Comparison of ENCODE assay signal across 24 cellular contexts in genomic region chr2:154614906-154615305, GRCh38.
A peak's percentile ranks its signal among the peaks of the same experiment; 100 is the strongest.
DNase-seq lines count a peak whose midpoint lies in the region; ATAC-seq, FAIRE-seq and TF ChIP-seq lines count a peak whose summit lies in the region.
"Had no signal": no experiment of that assay in that cellular context is flagged by ENCODE, and none has a peak within 500 bp of the region (broad histone marks: within the 10 kb centered on the region; RNA-seq: fewer than 3 reads in every experiment).

No MANE protein-coding gene starts in this region.

- no peak overlapping the region for H3K4me3 Mint-ChIP-seq in T-helper 2 cell treated with Interferon-gamma antibody and Interleukin-4, amounts not matched to agents 5 μg/mL and 100 μg/mL, for 36 hours
- H3K4me3 Mint-ChIP-seq: B cell; CD4-positive, alpha-beta T cell; CD8-positive, alpha-beta T cell had no signal

- FAIRE-seq in HepG2 (lab: Jason Lieb, UNC): no peak
- FAIRE-seq: A204.1, D721Med, G401.6, GM12891, GM19239 had no signal

- POLR2A ChIA-PET in HepG2 (lab: Yijun Ruan, JAX): no interaction called here

- no peaks in the 10 kb centered on the region for H3K9me3 Mint-ChIP-seq in T-helper 2 cell treated with Interferon-gamma antibody and Interleukin-4, amounts not matched to agents 5 μg/mL and 100 μg/mL, for 36 hours
- H3K9me3 Mint-ChIP-seq: CD4-positive, alpha-beta T cell; CD8-positive, alpha-beta T cell had no signal

- intact Hi-C loops in HepG2 (cut with micrococcal nuclease; ENCODE audit: unreplicated experiment): no loop called here
- intact Hi-C loops in right lobe of liver (cut with DNase I): no loop called here
- intact Hi-C loops in cardiac septum (cut with DNase I): no loop called here

- BruUV-seq in HepG2 (replicated peaks; lab: Mats Ljungman, UMichigan): no TSS peak

- no peaks in the 10 kb centered on the region for H3K27me3 ChIP-seq in HepG2 (ENCODE audit: control insufficient read depth in 1 of 2, insufficient read depth in 2 of 2, low read length in 2 of 2)
- H3K27me3 ChIP-seq in right lobe of liver: no peaks in the 10 kb centered on the region
- H3K27me3 ChIP-seq: BLaER1 treated with 17β-estradiol and CSF1 and Interleukin-3, amounts not matched to agents 10 nM and 100 nM had no signal

- no peaks in the 10 kb centered on the region for H3K36me3 ChIP-seq in HepG2 (replicated peaks in 1 of 2; ENCODE audit: control insufficient read depth in 1 of 2, insufficient read depth in 2 of 2, low read length in 2 of 2)
- no peaks in the 10 kb centered on the region for H3K36me3 ChIP-seq in right lobe of liver
- H3K36me3 ChIP-seq: BLaER1 treated with 17β-estradiol and CSF1 and Interleukin-3, amounts not matched to agents 10 nM and 100 nM had no signal

- H3K4me3 ChIP-seq in epithelial cell of proximal tubule (ENCODE audit: low read depth, low read length) (no peak overlapping the region), HepG2 (replicated peaks in 1 of 3; ENCODE audit: insufficient read depth in 1 of 3, low read depth in 2 of 3, low read length in 3 of 3) (no peak overlapping the region), right lobe of liver (no peak overlapping the region)
- H3K4me3 ChIP-seq: BLaER1 treated with 17β-estradiol and CSF1 and Interleukin-3, amounts not matched to agents 10 nM and 100 nM had no signal

- H4K20me1 ChIP-seq in HepG2 (ENCODE audit: insufficient read depth, low read length): no peaks in the 10 kb centered on the region
- H4K20me1 ChIP-seq: BLaER1 treated with 17β-estradiol and CSF1 and Interleukin-3, amounts not matched to agents 10 nM and 100 nM had no signal

- in situ Hi-C loops in HepG2 (cut with HindIII; ENCODE audit: extremely low pct_ligation_motif_present, low pct_unique_long_range_greater_than_20kb): no loop called here

- DNase-seq in epithelial cell of proximal tubule (ENCODE audit: low read depth) (peak; percentile 1), HepG2 (ENCODE audit: low spot score) (no peak), right lobe of liver (peak in 1 of 3 donors; percentile 51), renal cortical epithelial cell (ENCODE audit: low read depth) (peak; percentile 40), Ammon's horn (ENCODE audit: low spot score) (no peak), cardiac septum (ENCODE audit: low spot score) (no peak), SIG-M5 treated with dmso at 0.1 percent for 504 hours (lab: John Stamatoyannopoulos, UW; ENCODE audit: unreplicated experiment) (no peak)
- DNase-seq in T-helper 2 cell treated with Interferon-gamma antibody and Interleukin-4, amounts not matched to agents 5 μg/mL and 100 μg/mL, for 36 hours (ENCODE audit: low spot score): no peak
- DNase-seq: 8988T; ACHN; Caco-2; Calu3; CD4-positive, alpha-beta T cell; CD8-positive, alpha-beta T cell; DMS79 treated with DMSO at 0.1 percent for 48 hours; GF-D8 had no signal

- ATAC-seq in HepG2: no peak
- peak; percentile 83 to 93 (median 88) for ATAC-seq in right lobe of liver
- ATAC-seq: CD8-positive, alpha-beta T cell had no signal

- CTCF ChIA-PET in HepG2 (lab: Yijun Ruan, JAX; ENCODE audit: low intra/inter-chr PET ratio, low total read pairs): no interaction called here

- TF ChIP-seq CTCF in epithelial cell of proximal tubule (conservative IDR thresholded peaks at IDR 0.05; ENCODE audit: low read depth, low read length) (no peak), HepG2 (CRISPR knock-in tag; IDR thresholded peaks at IDR 0.05) (no peak), right lobe of liver (IDR thresholded peaks at IDR 0.05) (no peak)

- no peak overlapping the region for H3K27ac Mint-ChIP-seq in T-helper 2 cell treated with Interferon-gamma antibody and Interleukin-4, amounts not matched to agents 5 μg/mL and 100 μg/mL, for 36 hours
- H3K27ac Mint-ChIP-seq: B cell; CD4-positive, alpha-beta T cell; CD8-positive, alpha-beta T cell had no signal

- no peaks in the 10 kb centered on the region for H3K36me3 Mint-ChIP-seq in T-helper 2 cell treated with Interferon-gamma antibody and Interleukin-4, amounts not matched to agents 5 μg/mL and 100 μg/mL, for 36 hours (ENCODE audit: low read depth)
- H3K36me3 Mint-ChIP-seq: CD8-positive, alpha-beta T cell had no signal

- no peaks in the 10 kb centered on the region for H3K4me1 Mint-ChIP-seq in T-helper 2 cell treated with Interferon-gamma antibody and Interleukin-4, amounts not matched to agents 5 μg/mL and 100 μg/mL, for 36 hours (ENCODE audit: low read depth)
- H3K4me1 Mint-ChIP-seq: B cell had no signal

- H3K4me2 ChIP-seq in HepG2 (ENCODE audit: low read depth, low read length): no peak overlapping the region
- H3K4me2 ChIP-seq: BLaER1 treated with 17β-estradiol and CSF1 and Interleukin-3, amounts not matched to agents 10 nM and 100 nM had no signal

- TF ChIP-seq RAD21 in HepG2 (CRISPR knock-in tag; IDR thresholded peaks at IDR 0.05): no peak

- H3K9me3 ChIP-seq in HepG2 (ENCODE audit: low read length): no peaks in the 10 kb centered on the region
- H3K9me3 ChIP-seq in right lobe of liver: no peaks in the 10 kb centered on the region
- H3K9me3 ChIP-seq: BLaER1 treated with 17β-estradiol and CSF1 and Interleukin-3, amounts not matched to agents 10 nM and 100 nM; Caco-2 had no signal

- H3K4me1 ChIP-seq in HepG2 (ENCODE audit: insufficient read depth, low read length) (no peaks in the 10 kb centered on the region), right lobe of liver (peaks cover 0 to 24% (median 2%) of the 10 kb centered on the region in 4 donors)
- H3K4me1 ChIP-seq: BLaER1 treated with 17β-estradiol and CSF1 and Interleukin-3, amounts not matched to agents 10 nM and 100 nM had no signal

- no peaks in the 10 kb centered on the region for H3K27me3 Mint-ChIP-seq in T-helper 2 cell treated with Interferon-gamma antibody and Interleukin-4, amounts not matched to agents 5 μg/mL and 100 μg/mL, for 36 hours (ENCODE audit: low read depth)
- H3K27me3 Mint-ChIP-seq: B cell; CD4-positive, alpha-beta T cell had no signal

- no peak overlapping the region for H3K27ac ChIP-seq in HepG2 (ENCODE audit: extremely low read length, insufficient read depth, low read length)
- peak overlapping the region in 1 of 3 donors; percentile 74 for H3K27ac ChIP-seq in right lobe of liver
- H3K27ac ChIP-seq: BLaER1 treated with 17β-estradiol and CSF1 and Interleukin-3, amounts not matched to agents 10 nM and 100 nM; C4-2B had no signal

- H3K79me2 ChIP-seq in HepG2 (ENCODE audit: insufficient read depth, low read length): no peaks in the 10 kb centered on the region

- TF ChIP-seq POLR2A in HepG2 (IDR thresholded peaks at IDR 0.05; ENCODE audit: insufficient read depth in 1 of 2, low read depth in 2 of 2, low read length in 2 of 2): no peak
- TF ChIP-seq POLR2A in right lobe of liver (IDR thresholded peaks at IDR 0.05): no peak

- no peak overlapping the region for H2AFZ ChIP-seq in HepG2 (ENCODE audit: low read length)

- TF ChIP-seq EP300 in HepG2 (IDR thresholded peaks at IDR 0.05; ENCODE audit: low read depth in 2 of 2, low read length in 2 of 2) (no peak), HepG2 (CRISPR knock-in tag; IDR thresholded peaks at IDR 0.05; ENCODE audit: borderline replicate concordance) (no peak)

- H3K9ac ChIP-seq in HepG2 (ENCODE audit: insufficient read depth, low read depth, low read length): no peak overlapping the region
- H3K9ac ChIP-seq: BLaER1 treated with 17β-estradiol and CSF1 and Interleukin-3, amounts not matched to agents 10 nM and 100 nM had no signal

TF ChIP-seq in HepG2, 621 proteins besides CTCF, POLR2A, EP300 and RAD21:
- TF ChIP-seq ZFP91 (CRISPR knock-in tag; IDR thresholded peaks at IDR 0.05; ENCODE audit: borderline replicate concordance): no peak
- peak; percentile 57; the same call in 1 of the 2 replicates for TF ChIP-seq CEBPB (IDR thresholded peaks at IDR 0.05; ENCODE audit: borderline replicate concordance, low read depth, low read length)

Comparison
In these comparisons a context has a peak if more than half of its experiments do, and no peak if none do; other contexts are left out.
1. DNase-seq: peak in epithelial cell of proximal tubule (single experiment) and renal cortical epithelial cell (single experiment); none in HepG2 (single experiment), Ammon's horn (single experiment), T-helper 2 cell treated with Interferon-gamma antibody and Interleukin-4, amounts not matched to agents 5 μg/mL and 100 μg/mL, for 36 hours (single experiment), cardiac septum (single experiment) and SIG-M5 treated with dmso at 0.1 percent for 504 hours (single experiment).